Comparison of ENCODE assay signal across 9 cellular contexts in genomic region chr12:118850244-118850825, GRCh38.
A peak's percentile ranks its signal among the peaks of the same experiment; 100 is the strongest.
DNase-seq lines count a peak whose midpoint lies in the region; ATAC-seq, FAIRE-seq and TF ChIP-seq lines count a peak whose summit lies in the region.
"Had no signal": no experiment of that assay in that cellular context is flagged by ENCODE, and none has a peak within 500 bp of the region (broad histone marks: within the 10 kb centered on the region; RNA-seq: fewer than 3 reads in every experiment).

No MANE protein-coding gene starts in this region.

- FAIRE-seq in GM18507 (lab: Jason Lieb, UNC) = peak; percentile 65

- WGBS in hepatocyte (ENCODE audit: low lambda C conversion rate, missing lambda C conversion rate) = 37% methylated on average over 7 of the region's 7 CpGs

- H3K27me3 ChIP-seq in BJ (ENCODE audit: control insufficient read depth, insufficient read depth, low read length) (no peaks in the 10 kb centered on the region), RWPE2 (ENCODE audit: insufficient read depth, poor library complexity, severe bottlenecking) (no peaks in the 10 kb centered on the region), hepatocyte (peaks cover 4% of the 10 kb centered on the region)

- H2AFZ ChIP-seq in hepatocyte = no peak overlapping the region

- no peaks in the 10 kb centered on the region for H3K4me1 ChIP-seq in RWPE2 (ENCODE audit: insufficient read depth, poor library complexity, severe bottlenecking)
- H3K4me1 ChIP-seq in hepatocyte (ENCODE audit: insufficient read depth) = no peaks in the 10 kb centered on the region

- CTCF ChIA-PET in BJ (lab: Yijun Ruan, JAX) = no interaction called here

- H3K4me2 ChIP-seq in hepatocyte = no peak overlapping the region

- no peak for ATAC-seq in RWPE2 (ENCODE audit: low read depth)
- ATAC-seq in sciatic nerve = no peak
- ATAC-seq in GM18907 (IDR thresholded peaks at IDR 0.05; ENCODE audit: unreplicated experiment) = no peak
- no peak for ATAC-seq in GM21576 (IDR thresholded peaks at IDR 0.05; ENCODE audit: unreplicated experiment)

- H3K27ac ChIP-seq in RWPE2 (ENCODE audit: poor library complexity, severe bottlenecking) (no peak overlapping the region), hepatocyte (no peak overlapping the region)

- no peaks in the 10 kb centered on the region for H3K36me3 ChIP-seq in BJ (ENCODE audit: control insufficient read depth, insufficient read depth, low read length)
- H3K36me3 ChIP-seq in RWPE2 (ENCODE audit: low read depth) = no peaks in the 10 kb centered on the region
- no peaks in the 10 kb centered on the region for H3K36me3 ChIP-seq in hepatocyte (replicated peaks; ENCODE audit: insufficient read depth, low read depth)

- TF ChIP-seq CTCF in BJ (IDR thresholded peaks at IDR 0.05; ENCODE audit: insufficient read depth, low read depth, low read length) (peak; percentile 43), RWPE2 (IDR thresholded peaks at IDR 0.05; ENCODE audit: poor library complexity, severe bottlenecking) (peak; percentile 18), hepatocyte (IDR thresholded peaks at IDR 0.05; ENCODE audit: poor library complexity) (peak; percentile 31)

- no peaks in the 10 kb centered on the region for H3K79me2 ChIP-seq in hepatocyte

- H4K20me1 ChIP-seq in hepatocyte (ENCODE audit: insufficient read depth, poor library complexity, severe bottlenecking) = no peaks in the 10 kb centered on the region

- no peak overlapping the region for H3K4me3 ChIP-seq in BJ (ENCODE audit: low read depth, low read length)
- H3K4me3 ChIP-seq in RWPE2 (ENCODE audit: severe bottlenecking) = no peak overlapping the region
- no peak overlapping the region for H3K4me3 ChIP-seq in hepatocyte

- H3K9me3 ChIP-seq in RWPE2 (ENCODE audit: severe bottlenecking) (no peaks in the 10 kb centered on the region), hepatocyte (ENCODE audit: low read depth) (no peaks in the 10 kb centered on the region)

- intact Hi-C loops in sciatic nerve (cut with DNase I) = no loop called here

- DNase-seq in BJ (ENCODE audit: low read depth) (no peak), GM18507 (ENCODE audit: extremely low spot score, insufficient read length, low read depth) (peak; percentile 5), RWPE2 (ENCODE audit: low spot score) (no peak), hepatocyte (ENCODE audit: low spot score) (peak; percentile 19), mesenteric fat pad (ENCODE audit: low spot score) (no peak), sciatic nerve (ENCODE audit: low spot score) (no peak)
- DNase-seq: substantia nigra had no signal

- POLR2A ChIA-PET in BJ (lab: Charles Lee) = no interaction called here

- H3K9me2 ChIP-seq in hepatocyte (replicated peaks; ENCODE audit: insufficient read depth) = no peaks in the 10 kb centered on the region

Comparison
In these comparisons a context has a peak if more than half of its experiments do, and no peak if none do; other contexts are left out.
1. DNase-seq: peak in GM18507 (single experiment) and hepatocyte (single experiment); none in BJ (single experiment), RWPE2 (single experiment), mesenteric fat pad (single experiment) and sciatic nerve (single experiment).
2. Peak in every context shown above with its lines, with median percentiles within 50 percentile points of each other: CTCF ChIP-seq.